ENCODE assay signal across 1 cellular context in the genomic region with DNA sequence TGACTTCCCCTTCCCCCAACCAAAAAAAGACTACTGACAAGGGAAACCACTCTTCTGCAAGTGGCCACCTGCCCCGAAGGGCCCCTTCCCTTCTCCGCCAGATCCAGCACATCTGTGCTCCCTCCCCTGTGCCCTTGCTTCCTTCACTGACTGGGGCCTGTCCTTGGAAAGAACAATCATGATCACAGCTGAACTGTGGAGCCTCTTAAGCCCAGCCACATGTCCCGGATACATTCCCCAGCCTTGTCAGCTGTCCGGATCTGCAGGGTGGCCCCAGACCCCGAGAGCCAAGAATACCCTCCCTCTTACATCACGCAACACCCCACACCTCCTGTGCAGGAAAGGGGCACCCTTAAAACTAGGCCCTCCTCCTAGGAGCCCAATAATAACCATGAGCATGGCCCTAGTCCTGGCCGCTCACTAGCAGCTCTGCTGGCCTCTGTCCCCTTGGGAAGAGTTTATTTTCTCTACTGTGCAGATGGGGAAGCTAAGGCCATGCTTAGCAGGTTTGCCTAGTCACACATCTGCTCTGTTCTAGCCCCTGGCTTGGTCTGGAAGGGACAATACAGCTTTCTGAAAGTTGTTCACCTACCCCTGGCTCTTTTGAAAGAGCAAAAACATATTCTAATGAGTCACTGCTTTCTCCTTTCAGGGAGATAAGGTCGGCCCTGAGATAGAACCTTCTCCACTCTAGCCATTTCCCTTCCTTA.
A peak's percentile ranks its signal among the peaks of the same experiment; 100 is the strongest.
TF ChIP-seq lines count a peak whose summit lies in the region.

No MANE protein-coding gene starts in this region.

TF ChIP-seq in K562, 482 proteins besides CTCF, POLR2A, EP300 and RAD21 (continued from another document and continues in another):
- TF ChIP-seq, protein P1, sequence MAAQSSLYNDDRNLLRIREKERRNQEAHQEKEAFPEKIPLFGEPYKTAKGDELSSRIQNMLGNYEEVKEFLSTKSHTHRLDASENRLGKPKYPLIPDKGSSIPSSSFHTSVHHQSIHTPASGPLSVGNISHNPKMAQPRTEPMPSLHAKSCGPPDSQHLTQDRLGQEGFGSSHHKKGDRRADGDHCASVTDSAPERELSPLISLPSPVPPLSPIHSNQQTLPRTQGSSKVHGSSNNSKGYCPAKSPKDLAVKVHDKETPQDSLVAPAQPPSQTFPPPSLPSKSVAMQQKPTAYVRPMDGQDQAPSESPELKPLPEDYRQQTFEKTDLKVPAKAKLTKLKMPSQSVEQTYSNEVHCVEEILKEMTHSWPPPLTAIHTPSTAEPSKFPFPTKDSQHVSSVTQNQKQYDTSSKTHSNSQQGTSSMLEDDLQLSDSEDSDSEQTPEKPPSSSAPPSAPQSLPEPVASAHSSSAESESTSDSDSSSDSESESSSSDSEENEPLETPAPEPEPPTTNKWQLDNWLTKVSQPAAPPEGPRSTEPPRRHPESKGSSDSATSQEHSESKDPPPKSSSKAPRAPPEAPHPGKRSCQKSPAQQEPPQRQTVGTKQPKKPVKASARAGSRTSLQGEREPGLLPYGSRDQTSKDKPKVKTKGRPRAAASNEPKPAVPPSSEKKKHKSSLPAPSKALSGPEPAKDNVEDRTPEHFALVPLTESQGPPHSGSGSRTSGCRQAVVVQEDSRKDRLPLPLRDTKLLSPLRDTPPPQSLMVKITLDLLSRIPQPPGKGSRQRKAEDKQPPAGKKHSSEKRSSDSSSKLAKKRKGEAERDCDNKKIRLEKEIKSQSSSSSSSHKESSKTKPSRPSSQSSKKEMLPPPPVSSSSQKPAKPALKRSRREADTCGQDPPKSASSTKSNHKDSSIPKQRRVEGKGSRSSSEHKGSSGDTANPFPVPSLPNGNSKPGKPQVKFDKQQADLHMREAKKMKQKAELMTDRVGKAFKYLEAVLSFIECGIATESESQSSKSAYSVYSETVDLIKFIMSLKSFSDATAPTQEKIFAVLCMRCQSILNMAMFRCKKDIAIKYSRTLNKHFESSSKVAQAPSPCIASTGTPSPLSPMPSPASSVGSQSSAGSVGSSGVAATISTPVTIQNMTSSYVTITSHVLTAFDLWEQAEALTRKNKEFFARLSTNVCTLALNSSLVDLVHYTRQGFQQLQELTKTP (IDR thresholded peaks at IDR 0.05; ENCODE audit: low read depth in 1 of 2, partially characterized antibody in 2 of 2), result no peak
- TF ChIP-seq FOSL1 (tag; conservative IDR thresholded peaks at IDR 0.05) (peak; percentile 83), ZNF561 (CRISPR knock-in tag; conservative IDR thresholded peaks at IDR 0.05) (no peak), SMARCE1 (IDR thresholded peaks at IDR 0.05) (0 out of 2 replicates have a peak, but pooled peaks have one; percentile 55), RHOXF2B (CRISPR knock-in tag; conservative IDR thresholded peaks at IDR 0.05) (no peak), ZNF551 (CRISPR knock-in tag; IDR thresholded peaks at IDR 0.05) (no peak), POLR3G (IDR thresholded peaks at IDR 0.05; ENCODE audit: extremely low read depth, insufficient read length, insufficient replicate concordance) (no peak), EWSR1 (IDR thresholded peaks at IDR 0.05; ENCODE audit: borderline replicate concordance, low read depth, partially characterized antibody) (no peak), GTF2E2 (tag; IDR thresholded peaks at IDR 0.05) (no peak), POLR2AphosphoS2 (IDR thresholded peaks at IDR 0.05; ENCODE audit: low read length) (no peak), ESRRB (CRISPR knock-in tag; IDR thresholded peaks at IDR 0.05; ENCODE audit: borderline replicate concordance) (no peak), RBM34 (IDR thresholded peaks at IDR 0.05; ENCODE audit: borderline replicate concordance, insufficient read depth, low read length) (no peak), PRPF4 (IDR thresholded peaks at IDR 0.05; ENCODE audit: insufficient read depth, low read depth, low read length, poor library complexity, severe bottlenecking) (no peak), DPF2 (IDR thresholded peaks at IDR 0.05) (peak; percentile 75), SMAD4 (CRISPR knock-in tag; conservative IDR thresholded peaks at IDR 0.05) (no peak), FOXM1 (IDR thresholded peaks at IDR 0.05; ENCODE audit: low read depth) (no peak), FOXM1 (CRISPR knock-in tag; IDR thresholded peaks at IDR 0.05; ENCODE audit: low read depth) (no peak), ZNF696 (CRISPR knock-in tag; conservative IDR thresholded peaks at IDR 0.05) (no peak), NFIX (CRISPR knock-in tag; IDR thresholded peaks at IDR 0.05; ENCODE audit: low read depth) (no peak), ELF2 (CRISPR knock-in tag; IDR thresholded peaks at IDR 0.05) (no peak), KLF1 (tag; IDR thresholded peaks at IDR 0.05) (no peak), ZNF23 (CRISPR knock-in tag; IDR thresholded peaks at IDR 0.05) (no peak), NR3C1 (CRISPR knock-in tag; IDR thresholded peaks at IDR 0.05) (no peak), SPI1 (IDR thresholded peaks at IDR 0.05; ENCODE audit: borderline replicate concordance, low read depth, low read length) (no peak; the same call in 1 of the 2 replicates), KDM4B (IDR thresholded peaks at IDR 0.05; ENCODE audit: borderline replicate concordance in 2 of 2, low read depth in 1 of 2) (no peak), MCM5 (IDR thresholded peaks at IDR 0.05; ENCODE audit: low read depth) (no peak), XRCC5 (IDR thresholded peaks at IDR 0.05; ENCODE audit: low read depth, low read length) (no peak), ZEB2 (IDR thresholded peaks at IDR 0.05) (no peak), NFE2 (IDR thresholded peaks at IDR 0.05; ENCODE audit: low read depth) (peak; percentile 59), SP2 (IDR thresholded peaks at IDR 0.05; ENCODE audit: extremely low read depth, low read depth, low read length, poor library complexity, severe bottlenecking) (no peak), ZFP36 (IDR thresholded peaks at IDR 0.05; ENCODE audit: low read depth, low read length, partially characterized antibody) (no peak), ZNF707 (CRISPR knock-in tag; conservative IDR thresholded peaks at IDR 0.05) (no peak), CBX8 (IDR thresholded peaks at IDR 0.05; ENCODE audit: borderline replicate concordance, extremely low read depth, low read depth, low read length, poor library complexity, severe bottlenecking) (no peak), ZNF668 (CRISPR knock-in tag; IDR thresholded peaks at IDR 0.05) (no peak), ZNF282 (CRISPR knock-in tag; IDR thresholded peaks at IDR 0.05) (no peak), NR2C2 (CRISPR knock-in tag; IDR thresholded peaks at IDR 0.05) (no peak), NR2C2 (tag; IDR thresholded peaks at IDR 0.05) (peak; percentile 22; the same call in 1 of the 2 replicates), SETDB1 (IDR thresholded peaks at IDR 0.05; ENCODE audit: low read length) (no peak), SMAD2 (IDR thresholded peaks at IDR 0.05; ENCODE audit: low read depth, low read length) (no peak), HDAC6 (IDR thresholded peaks at IDR 0.05; ENCODE audit: low read depth, low read length) (no peak), TGIF2 (CRISPR knock-in tag; IDR thresholded peaks at IDR 0.05) (no peak), ZNF124 (CRISPR knock-in tag; IDR thresholded peaks at IDR 0.05) (no peak), OTX1 (CRISPR knock-in tag; IDR thresholded peaks at IDR 0.05) (no peak)
- TF ChIP-seq, protein P2, sequence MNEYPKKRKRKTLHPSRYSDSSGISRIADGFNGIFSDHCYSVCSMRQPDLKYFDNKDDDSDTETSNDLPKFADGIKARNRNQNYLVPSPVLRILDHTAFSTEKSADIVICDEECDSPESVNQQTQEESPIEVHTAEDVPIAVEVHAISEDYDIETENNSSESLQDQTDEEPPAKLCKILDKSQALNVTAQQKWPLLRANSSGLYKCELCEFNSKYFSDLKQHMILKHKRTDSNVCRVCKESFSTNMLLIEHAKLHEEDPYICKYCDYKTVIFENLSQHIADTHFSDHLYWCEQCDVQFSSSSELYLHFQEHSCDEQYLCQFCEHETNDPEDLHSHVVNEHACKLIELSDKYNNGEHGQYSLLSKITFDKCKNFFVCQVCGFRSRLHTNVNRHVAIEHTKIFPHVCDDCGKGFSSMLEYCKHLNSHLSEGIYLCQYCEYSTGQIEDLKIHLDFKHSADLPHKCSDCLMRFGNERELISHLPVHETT (CRISPR knock-in tag; conservative IDR thresholded peaks at IDR 0.05 in 1 of 2, IDR thresholded peaks at IDR 0.05 in 1 of 2), result 0 out of 4 replicates have a peak, but pooled peaks of 1 of the 2 experiments have one; percentile 33
- TF ChIP-seq, protein P3, sequence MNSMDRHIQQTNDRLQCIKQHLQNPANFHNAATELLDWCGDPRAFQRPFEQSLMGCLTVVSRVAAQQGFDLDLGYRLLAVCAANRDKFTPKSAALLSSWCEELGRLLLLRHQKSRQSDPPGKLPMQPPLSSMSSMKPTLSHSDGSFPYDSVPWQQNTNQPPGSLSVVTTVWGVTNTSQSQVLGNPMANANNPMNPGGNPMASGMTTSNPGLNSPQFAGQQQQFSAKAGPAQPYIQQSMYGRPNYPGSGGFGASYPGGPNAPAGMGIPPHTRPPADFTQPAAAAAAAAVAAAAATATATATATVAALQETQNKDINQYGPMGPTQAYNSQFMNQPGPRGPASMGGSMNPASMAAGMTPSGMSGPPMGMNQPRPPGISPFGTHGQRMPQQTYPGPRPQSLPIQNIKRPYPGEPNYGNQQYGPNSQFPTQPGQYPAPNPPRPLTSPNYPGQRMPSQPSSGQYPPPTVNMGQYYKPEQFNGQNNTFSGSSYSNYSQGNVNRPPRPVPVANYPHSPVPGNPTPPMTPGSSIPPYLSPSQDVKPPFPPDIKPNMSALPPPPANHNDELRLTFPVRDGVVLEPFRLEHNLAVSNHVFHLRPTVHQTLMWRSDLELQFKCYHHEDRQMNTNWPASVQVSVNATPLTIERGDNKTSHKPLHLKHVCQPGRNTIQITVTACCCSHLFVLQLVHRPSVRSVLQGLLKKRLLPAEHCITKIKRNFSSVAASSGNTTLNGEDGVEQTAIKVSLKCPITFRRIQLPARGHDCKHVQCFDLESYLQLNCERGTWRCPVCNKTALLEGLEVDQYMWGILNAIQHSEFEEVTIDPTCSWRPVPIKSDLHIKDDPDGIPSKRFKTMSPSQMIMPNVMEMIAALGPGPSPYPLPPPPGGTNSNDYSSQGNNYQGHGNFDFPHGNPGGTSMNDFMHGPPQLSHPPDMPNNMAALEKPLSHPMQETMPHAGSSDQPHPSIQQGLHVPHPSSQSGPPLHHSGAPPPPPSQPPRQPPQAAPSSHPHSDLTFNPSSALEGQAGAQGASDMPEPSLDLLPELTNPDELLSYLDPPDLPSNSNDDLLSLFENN (IDR thresholded peaks at IDR 0.05; ENCODE audit: low read depth in 2 of 2, low read length in 2 of 2), result no peak
- TF ChIP-seq, protein P4, sequence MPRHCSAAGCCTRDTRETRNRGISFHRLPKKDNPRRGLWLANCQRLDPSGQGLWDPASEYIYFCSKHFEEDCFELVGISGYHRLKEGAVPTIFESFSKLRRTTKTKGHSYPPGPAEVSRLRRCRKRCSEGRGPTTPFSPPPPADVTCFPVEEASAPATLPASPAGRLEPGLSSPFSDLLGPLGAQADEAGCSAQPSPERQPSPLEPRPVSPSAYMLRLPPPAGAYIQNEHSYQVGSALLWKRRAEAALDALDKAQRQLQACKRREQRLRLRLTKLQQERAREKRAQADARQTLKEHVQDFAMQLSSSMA (CRISPR knock-in tag; IDR thresholded peaks at IDR 0.05), result no peak
- TF ChIP-seq, protein P5, sequence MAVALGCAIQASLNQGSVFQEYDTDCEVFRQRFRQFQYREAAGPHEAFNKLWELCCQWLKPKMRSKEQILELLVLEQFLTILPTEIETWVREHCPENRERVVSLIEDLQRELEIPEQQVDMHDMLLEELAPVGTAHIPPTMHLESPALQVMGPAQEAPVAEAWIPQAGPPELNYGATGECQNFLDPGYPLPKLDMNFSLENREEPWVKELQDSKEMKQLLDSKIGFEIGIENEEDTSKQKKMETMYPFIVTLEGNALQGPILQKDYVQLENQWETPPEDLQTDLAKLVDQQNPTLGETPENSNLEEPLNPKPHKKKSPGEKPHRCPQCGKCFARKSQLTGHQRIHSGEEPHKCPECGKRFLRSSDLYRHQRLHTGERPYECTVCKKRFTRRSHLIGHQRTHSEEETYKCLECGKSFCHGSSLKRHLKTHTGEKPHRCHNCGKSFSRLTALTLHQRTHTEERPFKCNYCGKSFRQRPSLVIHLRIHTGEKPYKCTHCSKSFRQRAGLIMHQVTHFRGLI (CRISPR knock-in tag; IDR thresholded peaks at IDR 0.05), result no peak
- TF ChIP-seq, protein P6, sequence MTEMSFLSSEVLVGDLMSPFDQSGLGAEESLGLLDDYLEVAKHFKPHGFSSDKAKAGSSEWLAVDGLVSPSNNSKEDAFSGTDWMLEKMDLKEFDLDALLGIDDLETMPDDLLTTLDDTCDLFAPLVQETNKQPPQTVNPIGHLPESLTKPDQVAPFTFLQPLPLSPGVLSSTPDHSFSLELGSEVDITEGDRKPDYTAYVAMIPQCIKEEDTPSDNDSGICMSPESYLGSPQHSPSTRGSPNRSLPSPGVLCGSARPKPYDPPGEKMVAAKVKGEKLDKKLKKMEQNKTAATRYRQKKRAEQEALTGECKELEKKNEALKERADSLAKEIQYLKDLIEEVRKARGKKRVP (CRISPR knock-in tag; IDR thresholded peaks at IDR 0.05), result no peak
- TF ChIP-seq, protein P7, sequence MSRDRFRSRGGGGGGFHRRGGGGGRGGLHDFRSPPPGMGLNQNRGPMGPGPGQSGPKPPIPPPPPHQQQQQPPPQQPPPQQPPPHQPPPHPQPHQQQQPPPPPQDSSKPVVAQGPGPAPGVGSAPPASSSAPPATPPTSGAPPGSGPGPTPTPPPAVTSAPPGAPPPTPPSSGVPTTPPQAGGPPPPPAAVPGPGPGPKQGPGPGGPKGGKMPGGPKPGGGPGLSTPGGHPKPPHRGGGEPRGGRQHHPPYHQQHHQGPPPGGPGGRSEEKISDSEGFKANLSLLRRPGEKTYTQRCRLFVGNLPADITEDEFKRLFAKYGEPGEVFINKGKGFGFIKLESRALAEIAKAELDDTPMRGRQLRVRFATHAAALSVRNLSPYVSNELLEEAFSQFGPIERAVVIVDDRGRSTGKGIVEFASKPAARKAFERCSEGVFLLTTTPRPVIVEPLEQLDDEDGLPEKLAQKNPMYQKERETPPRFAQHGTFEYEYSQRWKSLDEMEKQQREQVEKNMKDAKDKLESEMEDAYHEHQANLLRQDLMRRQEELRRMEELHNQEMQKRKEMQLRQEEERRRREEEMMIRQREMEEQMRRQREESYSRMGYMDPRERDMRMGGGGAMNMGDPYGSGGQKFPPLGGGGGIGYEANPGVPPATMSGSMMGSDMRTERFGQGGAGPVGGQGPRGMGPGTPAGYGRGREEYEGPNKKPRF (IDR thresholded peaks at IDR 0.05; ENCODE audit: low read depth, low read length), result no peak
- TF ChIP-seq, protein P8, sequence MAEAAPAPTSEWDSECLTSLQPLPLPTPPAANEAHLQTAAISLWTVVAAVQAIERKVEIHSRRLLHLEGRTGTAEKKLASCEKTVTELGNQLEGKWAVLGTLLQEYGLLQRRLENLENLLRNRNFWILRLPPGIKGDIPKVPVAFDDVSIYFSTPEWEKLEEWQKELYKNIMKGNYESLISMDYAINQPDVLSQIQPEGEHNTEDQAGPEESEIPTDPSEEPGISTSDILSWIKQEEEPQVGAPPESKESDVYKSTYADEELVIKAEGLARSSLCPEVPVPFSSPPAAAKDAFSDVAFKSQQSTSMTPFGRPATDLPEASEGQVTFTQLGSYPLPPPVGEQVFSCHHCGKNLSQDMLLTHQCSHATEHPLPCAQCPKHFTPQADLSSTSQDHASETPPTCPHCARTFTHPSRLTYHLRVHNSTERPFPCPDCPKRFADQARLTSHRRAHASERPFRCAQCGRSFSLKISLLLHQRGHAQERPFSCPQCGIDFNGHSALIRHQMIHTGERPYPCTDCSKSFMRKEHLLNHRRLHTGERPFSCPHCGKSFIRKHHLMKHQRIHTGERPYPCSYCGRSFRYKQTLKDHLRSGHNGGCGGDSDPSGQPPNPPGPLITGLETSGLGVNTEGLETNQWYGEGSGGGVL (CRISPR knock-in tag; IDR thresholded peaks at IDR 0.05), result no peak
